Comparison of ENCODE assay signal across 21 cellular contexts in genomic region chr9:89774971-89775370, GRCh38.
"Had no signal": no experiment of that assay in that cellular context is flagged by ENCODE, and none has a peak within 500 bp of the region (broad histone marks: within the 10 kb centered on the region; RNA-seq: fewer than 3 reads in every experiment).

No MANE protein-coding gene starts in this region.

- H3K4me1 ChIP-seq: gastroesophageal sphincter, lower lobe of right lung had no signal

- H3K4me1 Mint-ChIP-seq: immature natural killer cell had no signal

- H3K27ac Mint-ChIP-seq: immature natural killer cell had no signal

- H3K9me3 ChIP-seq: esophagus squamous epithelium, gastroesophageal sphincter, heart left ventricle, left lung, lower lobe of right lung had no signal

- H3K36me3 Mint-ChIP-seq: immature natural killer cell had no signal

- H3K27ac ChIP-seq: coronary artery, dorsolateral prefrontal cortex, epithelial cell of prostate, esophagus squamous epithelium, gastroesophageal sphincter, heart left ventricle, hepatocyte, left lung, lower lobe of right lung had no signal

- H3K9me3 Mint-ChIP-seq: immature natural killer cell had no signal

- H3K4me3 ChIP-seq: coronary artery, dorsolateral prefrontal cortex, esophagus squamous epithelium, gastroesophageal sphincter, heart left ventricle, hepatocyte, left lung, lower lobe of right lung had no signal

- H3K36me3 ChIP-seq: esophagus squamous epithelium, gastroesophageal sphincter, heart left ventricle, left lung, lower lobe of right lung had no signal

- H3K4me3 Mint-ChIP-seq: immature natural killer cell had no signal

- ATAC-seq: esophagus mucosa, gastroesophageal sphincter, heart left ventricle, left cardiac atrium, left lung, left ventricle myocardium superior, lower lobe of right lung had no signal

- H3K27me3 ChIP-seq: hepatocyte, left lung had no signal

- DNase-seq: dermis blood vessel endothelial cell; effector CD4-positive, alpha-beta T cell; effector memory CD4-positive, alpha-beta T cell; erythroblast; esophagus squamous epithelium; foreskin fibroblast; heart left ventricle; hypothalamus; immature natural killer cell; left cardiac atrium; left lung; left ventricle myocardium superior; lower lobe of right lung; mesenchymal stem cell; midbrain had no signal
